In the genomic region with DNA sequence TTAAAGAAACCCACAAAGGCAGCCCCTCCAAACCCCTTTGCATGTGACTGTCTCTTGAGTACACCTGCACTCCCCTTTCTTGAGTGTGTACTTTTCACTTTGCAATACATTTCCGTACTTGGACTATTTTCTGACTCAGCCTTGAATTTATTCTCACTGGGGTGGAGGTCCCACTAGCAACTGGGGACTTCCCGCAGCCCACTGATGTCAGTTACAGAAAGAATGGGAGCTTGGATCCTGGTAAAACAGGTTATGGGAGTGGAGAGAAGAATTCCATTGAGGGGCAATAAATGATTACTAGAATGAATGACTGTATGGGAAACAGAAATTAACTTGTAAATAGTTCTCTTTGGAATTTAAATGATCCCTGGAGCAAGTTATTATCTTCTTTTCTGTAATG, we compare ENCODE assay signal across 1 cellular context.
TF ChIP-seq lines count a peak whose summit lies in the region.

No MANE protein-coding gene starts in this region.

TF ChIP-seq in GM23338, 12 proteins besides CTCF, POLR2A, EP300 and RAD21 (continued from another document):
- TF ChIP-seq, protein P1, sequence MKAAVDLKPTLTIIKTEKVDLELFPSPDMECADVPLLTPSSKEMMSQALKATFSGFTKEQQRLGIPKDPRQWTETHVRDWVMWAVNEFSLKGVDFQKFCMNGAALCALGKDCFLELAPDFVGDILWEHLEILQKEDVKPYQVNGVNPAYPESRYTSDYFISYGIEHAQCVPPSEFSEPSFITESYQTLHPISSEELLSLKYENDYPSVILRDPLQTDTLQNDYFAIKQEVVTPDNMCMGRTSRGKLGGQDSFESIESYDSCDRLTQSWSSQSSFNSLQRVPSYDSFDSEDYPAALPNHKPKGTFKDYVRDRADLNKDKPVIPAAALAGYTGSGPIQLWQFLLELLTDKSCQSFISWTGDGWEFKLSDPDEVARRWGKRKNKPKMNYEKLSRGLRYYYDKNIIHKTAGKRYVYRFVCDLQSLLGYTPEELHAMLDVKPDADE (IDR thresholded peaks at IDR 0.05): no peak
- TF ChIP-seq JUNB (IDR thresholded peaks at IDR 0.05; ENCODE audit: unreplicated experiment) (no peak), ZNF114 (CRISPR knock-in tag; IDR thresholded peaks at IDR 0.05) (no peak), NANOG (IDR thresholded peaks at IDR 0.05; ENCODE audit: borderline replicate concordance) (no peak), EZH2 (IDR thresholded peaks at IDR 0.05; ENCODE audit: low read depth, unreplicated experiment) (no peak), CREB1 (CRISPR knock-in tag; IDR thresholded peaks at IDR 0.05; ENCODE audit: low read depth) (no peak)
- TF ChIP-seq, protein P2, sequence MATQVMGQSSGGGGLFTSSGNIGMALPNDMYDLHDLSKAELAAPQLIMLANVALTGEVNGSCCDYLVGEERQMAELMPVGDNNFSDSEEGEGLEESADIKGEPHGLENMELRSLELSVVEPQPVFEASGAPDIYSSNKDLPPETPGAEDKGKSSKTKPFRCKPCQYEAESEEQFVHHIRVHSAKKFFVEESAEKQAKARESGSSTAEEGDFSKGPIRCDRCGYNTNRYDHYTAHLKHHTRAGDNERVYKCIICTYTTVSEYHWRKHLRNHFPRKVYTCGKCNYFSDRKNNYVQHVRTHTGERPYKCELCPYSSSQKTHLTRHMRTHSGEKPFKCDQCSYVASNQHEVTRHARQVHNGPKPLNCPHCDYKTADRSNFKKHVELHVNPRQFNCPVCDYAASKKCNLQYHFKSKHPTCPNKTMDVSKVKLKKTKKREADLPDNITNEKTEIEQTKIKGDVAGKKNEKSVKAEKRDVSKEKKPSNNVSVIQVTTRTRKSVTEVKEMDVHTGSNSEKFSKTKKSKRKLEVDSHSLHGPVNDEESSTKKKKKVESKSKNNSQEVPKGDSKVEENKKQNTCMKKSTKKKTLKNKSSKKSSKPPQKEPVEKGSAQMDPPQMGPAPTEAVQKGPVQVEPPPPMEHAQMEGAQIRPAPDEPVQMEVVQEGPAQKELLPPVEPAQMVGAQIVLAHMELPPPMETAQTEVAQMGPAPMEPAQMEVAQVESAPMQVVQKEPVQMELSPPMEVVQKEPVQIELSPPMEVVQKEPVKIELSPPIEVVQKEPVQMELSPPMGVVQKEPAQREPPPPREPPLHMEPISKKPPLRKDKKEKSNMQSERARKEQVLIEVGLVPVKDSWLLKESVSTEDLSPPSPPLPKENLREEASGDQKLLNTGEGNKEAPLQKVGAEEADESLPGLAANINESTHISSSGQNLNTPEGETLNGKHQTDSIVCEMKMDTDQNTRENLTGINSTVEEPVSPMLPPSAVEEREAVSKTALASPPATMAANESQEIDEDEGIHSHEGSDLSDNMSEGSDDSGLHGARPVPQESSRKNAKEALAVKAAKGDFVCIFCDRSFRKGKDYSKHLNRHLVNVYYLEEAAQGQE (IDR thresholded peaks at IDR 0.05; ENCODE audit: unreplicated experiment): no peak
